Comparison of ENCODE assay signal across 1 cellular context in genomic region chr12:44817687-44818086, GRCh38.
TF ChIP-seq lines count a peak whose summit lies in the region.

No MANE protein-coding gene starts in this region.

TF ChIP-seq in GM23338, 12 proteins besides CTCF, POLR2A, EP300 and RAD21 (continued from another document):
- TF ChIP-seq, protein P1, sequence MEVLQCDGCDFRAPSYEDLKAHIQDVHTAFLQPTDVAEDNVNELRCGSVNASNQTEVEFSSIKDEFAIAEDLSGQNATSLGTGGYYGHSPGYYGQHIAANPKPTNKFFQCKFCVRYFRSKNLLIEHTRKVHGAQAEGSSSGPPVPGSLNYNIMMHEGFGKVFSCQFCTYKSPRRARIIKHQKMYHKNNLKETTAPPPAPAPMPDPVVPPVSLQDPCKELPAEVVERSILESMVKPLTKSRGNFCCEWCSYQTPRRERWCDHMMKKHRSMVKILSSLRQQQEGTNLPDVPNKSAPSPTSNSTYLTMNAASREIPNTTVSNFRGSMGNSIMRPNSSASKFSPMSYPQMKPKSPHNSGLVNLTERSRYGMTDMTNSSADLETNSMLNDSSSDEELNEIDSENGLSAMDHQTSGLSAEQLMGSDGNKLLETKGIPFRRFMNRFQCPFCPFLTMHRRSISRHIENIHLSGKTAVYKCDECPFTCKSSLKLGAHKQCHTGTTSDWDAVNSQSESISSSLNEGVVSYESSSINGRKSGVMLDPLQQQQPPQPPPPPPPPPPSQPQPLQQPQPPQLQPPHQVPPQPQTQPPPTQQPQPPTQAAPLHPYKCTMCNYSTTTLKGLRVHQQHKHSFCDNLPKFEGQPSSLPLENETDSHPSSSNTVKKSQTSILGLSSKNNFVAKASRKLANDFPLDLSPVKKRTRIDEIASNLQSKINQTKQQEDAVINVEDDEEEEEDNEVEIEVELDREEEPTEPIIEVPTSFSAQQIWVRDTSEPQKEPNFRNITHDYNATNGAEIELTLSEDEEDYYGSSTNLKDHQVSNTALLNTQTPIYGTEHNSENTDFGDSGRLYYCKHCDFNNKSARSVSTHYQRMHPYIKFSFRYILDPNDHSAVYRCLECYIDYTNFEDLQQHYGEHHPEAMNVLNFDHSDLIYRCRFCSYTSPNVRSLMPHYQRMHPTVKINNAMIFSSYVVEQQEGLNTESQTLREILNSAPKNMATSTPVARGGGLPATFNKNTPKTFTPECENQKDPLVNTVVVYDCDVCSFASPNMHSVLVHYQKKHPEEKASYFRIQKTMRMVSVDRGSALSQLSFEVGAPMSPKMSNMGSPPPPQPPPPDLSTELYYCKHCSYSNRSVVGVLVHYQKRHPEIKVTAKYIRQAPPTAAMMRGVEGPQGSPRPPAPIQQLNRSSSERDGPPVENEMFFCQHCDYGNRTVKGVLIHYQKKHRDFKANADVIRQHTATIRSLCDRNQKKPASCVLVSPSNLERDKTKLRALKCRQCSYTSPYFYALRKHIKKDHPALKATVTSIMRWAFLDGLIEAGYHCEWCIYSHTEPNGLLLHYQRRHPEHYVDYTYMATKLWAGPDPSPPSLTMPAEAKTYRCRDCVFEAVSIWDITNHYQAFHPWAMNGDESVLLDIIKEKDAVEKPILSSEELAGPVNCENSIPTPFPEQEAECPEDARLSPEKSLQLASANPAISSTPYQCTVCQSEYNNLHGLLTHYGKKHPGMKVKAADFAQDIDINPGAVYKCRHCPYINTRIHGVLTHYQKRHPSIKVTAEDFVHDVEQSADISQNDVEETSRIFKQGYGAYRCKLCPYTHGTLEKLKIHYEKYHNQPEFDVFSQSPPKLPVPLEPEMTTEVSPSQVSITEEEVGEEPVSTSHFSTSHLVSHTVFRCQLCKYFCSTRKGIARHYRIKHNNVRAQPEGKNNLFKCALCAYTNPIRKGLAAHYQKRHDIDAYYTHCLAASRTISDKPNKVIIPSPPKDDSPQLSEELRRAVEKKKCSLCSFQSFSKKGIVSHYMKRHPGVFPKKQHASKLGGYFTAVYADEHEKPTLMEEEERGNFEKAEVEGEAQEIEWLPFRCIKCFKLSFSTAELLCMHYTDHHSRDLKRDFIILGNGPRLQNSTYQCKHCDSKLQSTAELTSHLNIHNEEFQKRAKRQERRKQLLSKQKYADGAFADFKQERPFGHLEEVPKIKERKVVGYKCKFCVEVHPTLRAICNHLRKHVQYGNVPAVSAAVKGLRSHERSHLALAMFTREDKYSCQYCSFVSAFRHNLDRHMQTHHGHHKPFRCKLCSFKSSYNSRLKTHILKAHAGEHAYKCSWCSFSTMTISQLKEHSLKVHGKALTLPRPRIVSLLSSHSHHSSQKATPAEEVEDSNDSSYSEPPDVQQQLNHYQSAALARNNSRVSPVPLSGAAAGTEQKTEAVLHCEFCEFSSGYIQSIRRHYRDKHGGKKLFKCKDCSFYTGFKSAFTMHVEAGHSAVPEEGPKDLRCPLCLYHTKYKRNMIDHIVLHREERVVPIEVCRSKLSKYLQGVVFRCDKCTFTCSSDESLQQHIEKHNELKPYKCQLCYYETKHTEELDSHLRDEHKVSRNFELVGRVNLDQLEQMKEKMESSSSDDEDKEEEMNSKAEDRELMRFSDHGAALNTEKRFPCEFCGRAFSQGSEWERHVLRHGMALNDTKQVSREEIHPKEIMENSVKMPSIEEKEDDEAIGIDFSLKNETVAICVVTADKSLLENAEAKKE (CRISPR knock-in tag; IDR thresholded peaks at IDR 0.05): no peak
- TF ChIP-seq, protein P2, sequence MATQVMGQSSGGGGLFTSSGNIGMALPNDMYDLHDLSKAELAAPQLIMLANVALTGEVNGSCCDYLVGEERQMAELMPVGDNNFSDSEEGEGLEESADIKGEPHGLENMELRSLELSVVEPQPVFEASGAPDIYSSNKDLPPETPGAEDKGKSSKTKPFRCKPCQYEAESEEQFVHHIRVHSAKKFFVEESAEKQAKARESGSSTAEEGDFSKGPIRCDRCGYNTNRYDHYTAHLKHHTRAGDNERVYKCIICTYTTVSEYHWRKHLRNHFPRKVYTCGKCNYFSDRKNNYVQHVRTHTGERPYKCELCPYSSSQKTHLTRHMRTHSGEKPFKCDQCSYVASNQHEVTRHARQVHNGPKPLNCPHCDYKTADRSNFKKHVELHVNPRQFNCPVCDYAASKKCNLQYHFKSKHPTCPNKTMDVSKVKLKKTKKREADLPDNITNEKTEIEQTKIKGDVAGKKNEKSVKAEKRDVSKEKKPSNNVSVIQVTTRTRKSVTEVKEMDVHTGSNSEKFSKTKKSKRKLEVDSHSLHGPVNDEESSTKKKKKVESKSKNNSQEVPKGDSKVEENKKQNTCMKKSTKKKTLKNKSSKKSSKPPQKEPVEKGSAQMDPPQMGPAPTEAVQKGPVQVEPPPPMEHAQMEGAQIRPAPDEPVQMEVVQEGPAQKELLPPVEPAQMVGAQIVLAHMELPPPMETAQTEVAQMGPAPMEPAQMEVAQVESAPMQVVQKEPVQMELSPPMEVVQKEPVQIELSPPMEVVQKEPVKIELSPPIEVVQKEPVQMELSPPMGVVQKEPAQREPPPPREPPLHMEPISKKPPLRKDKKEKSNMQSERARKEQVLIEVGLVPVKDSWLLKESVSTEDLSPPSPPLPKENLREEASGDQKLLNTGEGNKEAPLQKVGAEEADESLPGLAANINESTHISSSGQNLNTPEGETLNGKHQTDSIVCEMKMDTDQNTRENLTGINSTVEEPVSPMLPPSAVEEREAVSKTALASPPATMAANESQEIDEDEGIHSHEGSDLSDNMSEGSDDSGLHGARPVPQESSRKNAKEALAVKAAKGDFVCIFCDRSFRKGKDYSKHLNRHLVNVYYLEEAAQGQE (IDR thresholded peaks at IDR 0.05; ENCODE audit: unreplicated experiment): no peak
TF ChIP-seq in GM23338: peak in this region for 0.
